ENCODE assay signal across 8 cellular contexts in genomic region chrX:150362599-150363481, GRCh38. TPM values are rescaled to one million over a fixed set of nuclear protein-coding genes. Genes with fewer than 3 reads are reported as not detected.
DNase-seq lines count a peak whose midpoint lies in the region; ATAC-seq and TF ChIP-seq lines count a peak whose summit lies in the region.

Gene MAMLD1, plus strand, starts transcription at chrX:150363317. Its CDS starts 82,200 bp downstream, at chrX:150445517.

- no peaks in the 10 kb centered on the region for H3K36me3 Mint-ChIP-seq in activated CD8-positive, alpha-beta T cell treated with anti-CD3 and anti-CD28 coated beads for 36 hours (ENCODE audit: low read depth)
- peaks cover 4% of the 10 kb centered on the region for H3K36me3 Mint-ChIP-seq in effector memory CD8-positive, alpha-beta T cell (ENCODE audit: insufficient read depth)

- H3K9me3 Mint-ChIP-seq in activated CD8-positive, alpha-beta T cell treated with anti-CD3 and anti-CD28 coated beads for 36 hours = no peaks in the 10 kb centered on the region
- H3K9me3 Mint-ChIP-seq in effector memory CD8-positive, alpha-beta T cell = no peaks in the 10 kb centered on the region

- H3K27me3 Mint-ChIP-seq in activated CD8-positive, alpha-beta T cell treated with anti-CD3 and anti-CD28 coated beads for 36 hours = peaks cover 23% of the 10 kb centered on the region
- H3K27me3 Mint-ChIP-seq in effector memory CD8-positive, alpha-beta T cell = peaks cover 0 to 9% of the 10 kb centered on the region in 2 donors

- POLR2A ChIA-PET in activated CD8-positive, alpha-beta T cell treated with anti-CD3 and anti-CD28 coated beads for 36 hours (lab: Charles Lee) = interaction anchor here (0.6 to 1.0 kb wide), 3 partner anchors 120 to 401 kb away, joined by 3 read pairs; no protein-coding TSS in a partner anchor

- peak; percentile 79 for DNase-seq in Caki2 (ENCODE audit: low read depth)
- DNase-seq in LoVo (ENCODE audit: low spot score) = peak; percentile 54
- peak; percentile 63 for DNase-seq in activated CD8-positive, alpha-beta T cell treated with anti-CD3 and anti-CD28 coated beads for 36 hours
- peak; percentile 37 to 52 (median 37) for DNase-seq in effector memory CD8-positive, alpha-beta T cell
- peak; percentile 42 for DNase-seq in medulla oblongata (ENCODE audit: extremely low spot score)
- DNase-seq in stimulated activated CD8-positive, alpha-beta memory T cell treated with anti-CD3 and anti-CD28 coated beads, Interleukin-12 subunit alpha, Interleukin-12 subunit beta, amount 100 ng/mL, for 4 hours (ENCODE audit: low read depth) = peak; percentile 35
- no peak for DNase-seq in NCI-H187 treated with DMSO at 0.1 percent for 48 hours (lab: John Stamatoyannopoulos, UW)

- H3K27ac Mint-ChIP-seq in activated CD8-positive, alpha-beta T cell treated with anti-CD3 and anti-CD28 coated beads for 36 hours = no peak within 1 kb of the TSS
- H3K27ac Mint-ChIP-seq in effector memory CD8-positive, alpha-beta T cell = peak within 1 kb of the TSS; percentile 73 to 82

- intact Hi-C loops in activated CD8-positive, alpha-beta T cell treated with anti-CD3 and anti-CD28 coated beads for 36 hours (cut with micrococcal nuclease) = loop anchor here (5.0 to 10.0 kb wide), 3 partner anchors 122 to 319 kb away; no protein-coding TSS in a partner anchor

- TF ChIP-seq CTCF in activated CD8-positive, alpha-beta T cell treated with anti-CD3 and anti-CD28 coated beads for 36 hours (IDR thresholded peaks at IDR 0.05) = no peak

- peaks cover 22% of the 10 kb centered on the region for H3K4me1 Mint-ChIP-seq in activated CD8-positive, alpha-beta T cell treated with anti-CD3 and anti-CD28 coated beads for 36 hours (ENCODE audit: low read depth)
- H3K4me1 Mint-ChIP-seq in effector memory CD8-positive, alpha-beta T cell (ENCODE audit: low read depth in 2 of 2) = peaks cover 14 to 29% of the 10 kb centered on the region in 2 donors

- CTCF ChIA-PET in activated CD8-positive, alpha-beta T cell treated with anti-CD3 and anti-CD28 coated beads for 36 hours (lab: Charles Lee) = interaction anchor here (0.7 to 1.7 kb wide), 4 partner anchors 33 to 419 kb away, joined by 3 to 4 read pairs (median 4); no protein-coding TSS in a partner anchor

- H3K4me3 Mint-ChIP-seq in activated CD8-positive, alpha-beta T cell treated with anti-CD3 and anti-CD28 coated beads for 36 hours = peak within 1 kb of the TSS; percentile 74
- H3K4me3 Mint-ChIP-seq in effector memory CD8-positive, alpha-beta T cell = peak within 1 kb of the TSS; percentile 86 to 93

- in situ Hi-C loops in Caki2 (cut with HindIII; ENCODE audit: low pct_unique_long_range_greater_than_20kb, low sequenced_read_pairs) = no loop called here

- peak; percentile 52 for ATAC-seq in activated CD8-positive, alpha-beta T cell treated with anti-CD3 and anti-CD28 coated beads for 36 hours
- peak; percentile 64 for ATAC-seq in effector memory CD8-positive, alpha-beta T cell (replicated peaks)
- no peak for ATAC-seq in GM21381 (IDR thresholded peaks at IDR 0.05; ENCODE audit: unreplicated experiment)

RNA-seq across cellular contexts. Expression of gene MAMLD1, which starts in this region (rescaled TPM):
- total RNA-seq in Caki2 (2014; rRNA removed; shearing (Covaris generic); ENCODE audit: low replicate concordance) = 0.30 and 1.0 TPM in 2 replicates
- 1 to 10 TPM; 1.8 to 2.0 TPM for total RNA-seq in activated CD8-positive, alpha-beta T cell treated with anti-CD3 and anti-CD28 coated beads for 36 hours
